ENCODE assay signal across 17 cellular contexts in the genomic region with DNA sequence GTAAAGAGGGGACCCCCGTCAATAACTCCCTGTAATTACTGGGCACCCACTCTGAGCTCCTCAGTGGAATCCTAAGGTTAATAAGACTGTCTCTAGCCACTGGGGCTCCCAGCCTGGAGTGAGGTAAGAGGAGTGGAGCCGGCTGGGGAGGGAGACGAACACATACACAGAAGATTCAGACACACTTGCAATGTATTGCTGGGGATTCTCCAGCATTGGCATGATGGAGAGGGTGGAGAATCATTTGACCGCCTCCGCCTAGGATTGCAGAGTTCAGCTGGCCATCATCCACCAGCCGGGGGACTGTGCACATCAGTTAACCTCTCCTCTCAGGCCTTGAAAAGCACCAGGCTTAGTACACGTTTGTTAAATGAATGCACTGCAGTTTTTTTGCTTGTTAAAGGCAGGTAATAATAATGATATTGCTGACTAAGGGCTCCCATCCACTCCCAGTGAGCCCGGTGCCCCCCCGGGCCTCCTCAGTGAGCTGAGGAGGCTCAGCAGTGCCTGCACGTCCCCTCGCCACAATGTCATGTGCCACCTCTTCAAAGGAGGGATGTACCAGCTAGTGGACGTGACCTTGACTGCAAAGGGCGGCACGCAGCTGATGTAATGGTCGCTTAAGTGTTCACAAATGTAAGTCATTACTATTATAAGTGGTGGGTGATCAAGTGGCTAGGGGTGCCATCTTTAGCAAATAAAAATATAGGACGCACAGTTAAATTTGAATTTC. TPM values are rescaled to one million over a fixed set of nuclear protein-coding genes. Genes with fewer than 3 reads are reported as not detected.
"Had no signal": no experiment of that assay in that cellular context is flagged by ENCODE, and none has a peak within 500 bp of the region (broad histone marks: within the 10 kb centered on the region; RNA-seq: fewer than 3 reads in every experiment).

No MANE protein-coding gene starts in this region.

- FAIRE-seq: small intestine, TTC549 had no signal

- H3K27ac Mint-ChIP-seq: activated B cell treated with CpG ODN at 0.5 μM for 24 hours; immature natural killer cell; stimulated activated effector memory CD8-positive, alpha-beta T cell treated with anti-CD3 and anti-CD28 coated beads, Interleukin-12 subunit alpha, Interleukin-12 subunit beta, amount 100 ng/mL, for 72 hours; T-helper 1 cell treated with Interleukin-12 subunit alpha and Interleukin-12 subunit beta and Interleukin-4 antibody, amounts not matched to agents 30 μg/mL and 1 μg/mL, for 36 hours had no signal

- H3K4me1 Mint-ChIP-seq: activated B cell treated with CpG ODN at 0.5 μM for 24 hours, immature natural killer cell had no signal

- H3K4me1 ChIP-seq: breast epithelium had no signal

- H3K4me3 ChIP-seq: breast epithelium, ovary, tibial nerve had no signal

- ATAC-seq: stimulated activated effector memory CD8-positive, alpha-beta T cell treated with anti-CD3 and anti-CD28 coated beads, Interleukin-12 subunit alpha, Interleukin-12 subunit beta, amount 100 ng/mL, for 72 hours had no signal

- H3K27me3 ChIP-seq: breast epithelium, ovary, tibial nerve had no signal

- DNase-seq: activated B cell treated with CpG ODN at 0.5 μM for 24 hours; activated gamma-delta T cell treated with Interleukin-2 at 50 U/mL for 16 hours; activated T-cell treated with anti-CD3 and anti-CD28 coated beads, Interleukin-2, amount 50 U/mL, for 1 hour; immature natural killer cell; SHP77 treated with DMSO at 0.1 percent for 48 hours; small intestine had no signal

- H3K4me3 Mint-ChIP-seq: activated B cell treated with CpG ODN at 0.5 μM for 24 hours; immature natural killer cell; stimulated activated effector memory CD8-positive, alpha-beta T cell treated with anti-CD3 and anti-CD28 coated beads, Interleukin-12 subunit alpha, Interleukin-12 subunit beta, amount 100 ng/mL, for 72 hours; T-helper 1 cell treated with Interleukin-12 subunit alpha and Interleukin-12 subunit beta and Interleukin-4 antibody, amounts not matched to agents 30 μg/mL and 1 μg/mL, for 36 hours had no signal

- H3K36me3 Mint-ChIP-seq: immature natural killer cell; stimulated activated effector memory CD8-positive, alpha-beta T cell treated with anti-CD3 and anti-CD28 coated beads, Interleukin-12 subunit alpha, Interleukin-12 subunit beta, amount 100 ng/mL, for 72 hours had no signal

- H3K9me3 Mint-ChIP-seq: activated B cell treated with CpG ODN at 0.5 μM for 24 hours; immature natural killer cell; stimulated activated effector memory CD8-positive, alpha-beta T cell treated with anti-CD3 and anti-CD28 coated beads, Interleukin-12 subunit alpha, Interleukin-12 subunit beta, amount 100 ng/mL, for 72 hours; T-helper 1 cell treated with Interleukin-12 subunit alpha and Interleukin-12 subunit beta and Interleukin-4 antibody, amounts not matched to agents 30 μg/mL and 1 μg/mL, for 36 hours had no signal

- H3K36me3 ChIP-seq: breast epithelium, ovary, tibial nerve had no signal

- H3K9me3 ChIP-seq: breast epithelium, ovary, tibial nerve had no signal

RNA-seq across cellular contexts. Expression of a gene that starts 20.3 kb away (rescaled TPM):
- total RNA-seq: activated B cell treated with CpG ODN at 0.5 μM for 24 hours, renal cortical epithelial cell had no signal

RNA-seq across cellular contexts. Expression of a gene that starts 26.5 kb away (rescaled TPM):
- total RNA-seq: activated B cell treated with CpG ODN at 0.5 μM for 24 hours, breast epithelium, chondrocyte, fibroblast of lung, tibial nerve had no signal
- polyA plus RNA-seq: aorta, fibroblast of lung, immature natural killer cell, neural cell, small intestine had no signal

RNA-seq across cellular contexts. Expression of a gene that starts 37.6 kb away (rescaled TPM):
- total RNA-seq: activated B cell treated with CpG ODN at 0.5 μM for 24 hours, fibroblast of lung, renal cortical epithelial cell had no signal
- polyA plus RNA-seq: fibroblast of lung, immature natural killer cell, neural cell had no signal

RNA-seq across cellular contexts. Expression of a gene that starts 48.7 kb away (rescaled TPM):
- total RNA-seq: activated B cell treated with CpG ODN at 0.5 μM for 24 hours, chondrocyte, renal cortical epithelial cell had no signal
- polyA plus RNA-seq: aorta, fibroblast of lung, immature natural killer cell, neural cell had no signal
